8 cellular contexts compared by ENCODE assay signal in the genomic region with DNA sequence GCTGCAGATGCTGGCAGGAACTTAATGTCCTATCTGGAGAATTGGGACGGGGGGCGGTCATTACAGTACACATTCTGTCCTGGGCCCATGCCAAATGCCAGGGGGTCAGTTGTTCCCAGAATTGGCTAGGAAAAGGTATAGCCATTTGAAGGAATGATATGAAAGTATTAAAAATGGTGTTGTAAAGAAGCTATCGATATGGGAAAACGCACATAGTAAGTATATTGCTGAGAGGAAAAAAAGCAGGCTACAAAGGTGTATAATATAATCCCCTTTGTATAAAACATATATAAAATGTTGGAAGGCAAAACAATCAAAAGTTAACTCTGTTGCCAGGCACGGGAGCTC. TPM values are rescaled to one million over a fixed set of nuclear protein-coding genes. Genes with fewer than 3 reads are reported as not detected.
A peak's percentile ranks its signal among the peaks of the same experiment; 100 is the strongest.
DNase-seq lines count a peak whose midpoint lies in the region; ATAC-seq and TF ChIP-seq lines count a peak whose summit lies in the region.

No MANE protein-coding gene starts in this region.

- peak overlapping the region; percentile 66 to 80 (median 68) for H3K9ac ChIP-seq in skeletal muscle tissue (ENCODE audit: low read depth in 1 of 3, low read length in 3 of 3)

- H3K27me3 ChIP-seq in H7 (ENCODE audit: control insufficient read depth, insufficient read depth, low read length) (no peaks in the 10 kb centered on the region), skeletal muscle tissue (ENCODE audit: control insufficient read depth in 3 of 3, insufficient read depth in 3 of 3, low read length in 3 of 3) (no peaks in the 10 kb centered on the region)

- TF ChIP-seq CTCF in glutamatergic neuron (IDR thresholded peaks at IDR 0.05; ENCODE audit: partially characterized antibody, unreplicated experiment), result no peak

- H3K4me1 Mint-ChIP-seq in T-helper 17 cell, result peaks cover 41% of the 10 kb centered on the region
- peaks cover 3% of the 10 kb centered on the region for H3K4me1 Mint-ChIP-seq in glutamatergic neuron (ENCODE audit: low read depth, unreplicated experiment)

- H3K9me3 ChIP-seq in T-helper 17 cell (ENCODE audit: control insufficient read depth, low read length, poor library complexity, severe bottlenecking) (no peaks in the 10 kb centered on the region), skeletal muscle tissue (ENCODE audit: control insufficient read depth in 3 of 3, low read length in 3 of 3) (no peaks in the 10 kb centered on the region)

- peak overlapping the region; percentile 36 for H3K27ac ChIP-seq in skeletal muscle tissue (ENCODE audit: low read depth, low read length)

- ATAC-seq in T-helper 17 cell (no peak), HG02642 (IDR thresholded peaks at IDR 0.05; ENCODE audit: poor library complexity, unreplicated experiment) (no peak), HG03108 (IDR thresholded peaks at IDR 0.05; ENCODE audit: unreplicated experiment) (no peak), HG03457 (IDR thresholded peaks at IDR 0.05; ENCODE audit: unreplicated experiment) (no peak)

- H3K36me3 Mint-ChIP-seq in T-helper 17 cell (ENCODE audit: low read depth) (no peaks in the 10 kb centered on the region), glutamatergic neuron (ENCODE audit: unreplicated experiment) (peaks cover 4% of the 10 kb centered on the region)

- H3K4me3 Mint-ChIP-seq in T-helper 17 cell (peak overlapping the region; percentile 91), glutamatergic neuron (ENCODE audit: unreplicated experiment) (peak overlapping the region; percentile 80)

- peak overlapping the region; percentile 98 for H3K27ac Mint-ChIP-seq in T-helper 17 cell
- no peak overlapping the region for H3K27ac Mint-ChIP-seq in glutamatergic neuron (ENCODE audit: unreplicated experiment)

- no peak for DNase-seq in H7
- no peak for DNase-seq in T-helper 17 cell
- DNase-seq in glutamatergic neuron, result no peak
- DNase-seq in NCI-H2081 (lab: John Stamatoyannopoulos, UW), result no peak

- H3K4me1 ChIP-seq in skeletal muscle tissue (ENCODE audit: control insufficient read depth in 3 of 3, insufficient read depth in 3 of 3, low read length in 3 of 3), result peaks cover 15 to 33% (median 22%) of the 10 kb centered on the region in 3 donors

- H3K9me3 Mint-ChIP-seq in glutamatergic neuron (ENCODE audit: unreplicated experiment), result peaks cover 1% of the 10 kb centered on the region

- H3K36me3 ChIP-seq in H7 (replicated peaks; ENCODE audit: control insufficient read depth, insufficient read depth, low read length) (peaks cover 14% of the 10 kb centered on the region), skeletal muscle tissue (ENCODE audit: control insufficient read depth in 3 of 3, insufficient read depth in 3 of 3, low read length in 3 of 3) (peaks cover 5 to 6% (median 6%) of the 10 kb centered on the region in 3 donors)

- H3K27me3 Mint-ChIP-seq in T-helper 17 cell (no peaks in the 10 kb centered on the region), glutamatergic neuron (ENCODE audit: unreplicated experiment) (peaks cover 7% of the 10 kb centered on the region)

- H3K4me3 ChIP-seq in H7 (ENCODE audit: insufficient read depth, low read depth, low read length) (peak overlapping the region; percentile 78), skeletal muscle tissue (ENCODE audit: low read length in 3 of 3) (peak overlapping the region; percentile 70 to 80 (median 75))

RNA-seq across cellular contexts. Expression of a gene that starts 0.5 kb away (rescaled TPM):
- 17.4 and 21.4 TPM in 2 replicates for total RNA-seq in H7 (2014; rRNA removed; shearing (Covaris generic))
- 1 to 10 TPM; 1.6 to 3.1 TPM for total RNA-seq in T-helper 17 cell
- 2.6 TPM for total RNA-seq in glutamatergic neuron (ENCODE audit: unreplicated experiment)
- total RNA-seq in skeletal muscle tissue, result 0.52 TPM

RNA-seq across cellular contexts. Expression of a gene that starts 7.4 kb away (rescaled TPM):
- 4.1 and 9.3 TPM in 2 replicates for total RNA-seq in H7 (2014; rRNA removed; shearing (Covaris generic))
- total RNA-seq in T-helper 17 cell, result 10 to 100 TPM; 27.7 to 35.2 TPM
- 32.5 TPM for total RNA-seq in glutamatergic neuron (ENCODE audit: unreplicated experiment)
- total RNA-seq in skeletal muscle tissue, result 11.0 TPM

RNA-seq across cellular contexts. Expression of a gene that starts 7.6 kb away (rescaled TPM):
- total RNA-seq in H7 (2014; rRNA removed; shearing (Covaris generic)), result 10,629 and 14,347 TPM in 2 replicates
- total RNA-seq in T-helper 17 cell (over 10,000 TPM in 1 of 2 donors, 1,000 to 10,000 TPM in 1; 7,466 to 10,512 TPM), glutamatergic neuron (ENCODE audit: unreplicated experiment) (35,708 TPM), skeletal muscle tissue (118,473 TPM)

RNA-seq across cellular contexts. Expression of a gene that starts 8.3 kb away (rescaled TPM):
- total RNA-seq in H7 (2014; rRNA removed; shearing (Covaris generic)), result 0.78 TPM in 1 of 2 replicates, not detected in the other
- total RNA-seq in T-helper 17 cell (not detected), glutamatergic neuron (ENCODE audit: unreplicated experiment) (not detected), skeletal muscle tissue (under 0.01 TPM)

RNA-seq across cellular contexts. Expression of a gene that starts 14.7 kb away (rescaled TPM):
- total RNA-seq in H7 (2014; rRNA removed; shearing (Covaris generic)), result 0.69 and 2.3 TPM in 2 replicates
- total RNA-seq in T-helper 17 cell (10 to 100 TPM; 33.9 to 48.9 TPM), glutamatergic neuron (ENCODE audit: unreplicated experiment) (3.4 TPM), skeletal muscle tissue (1.0 TPM)
